In genomic region chrX:1888305-1888704, GRCh38 we compare ENCODE assay signal across 8 cellular contexts.
DNase-seq lines count a peak whose midpoint lies in the region; ATAC-seq, FAIRE-seq and TF ChIP-seq lines count a peak whose summit lies in the region.
"Not testable (repeated sequence)": the region's sequence is repeated elsewhere in the genome, so short reads cannot be mapped to it uniquely, and the experiment has no call there.

No MANE protein-coding gene starts in this region.

- H3K9me3 ChIP-seq in A549: peaks cover 39% of the 10 kb centered on the region
- H3K9me3 ChIP-seq in H9 (ENCODE audit: control insufficient read depth, low read depth, low read length); Panc1 (ENCODE audit: control insufficient read depth, insufficient read depth, low read depth, low read length); SK-N-MC (ENCODE audit: low read depth, low read length): not testable (repeated sequence)
- peaks cover 15% of the 10 kb centered on the region; the same call in 1 of the 2 replicates for H3K9me3 ChIP-seq in HUES64 (ENCODE audit: insufficient read depth, low read depth, low read length)
- H3K9me3 ChIP-seq in astrocyte (ENCODE audit: insufficient read depth, low read depth, low read length): peaks cover 12% of the 10 kb centered on the region
- H3K9me3 ChIP-seq in endodermal cell (ENCODE audit: control insufficient read depth, low read length): peaks cover 21% of the 10 kb centered on the region

- not testable (repeated sequence) for H2AFZ ChIP-seq in H9 (ENCODE audit: low read length); astrocyte (ENCODE audit: low read depth, low read length)

- H3T11ph ChIP-seq in H9 (ENCODE audit: low read length): not testable (repeated sequence)

- WGBS in A549 (ENCODE audit: missing lambda C conversion rate): 84% methylated on average over 9 of the region's 9 CpGs
- no CpG with 5 or more reads among the region's 9 CpGs for WGBS in H9 (ENCODE audit: extremely low coverage, insufficient read length, low lambda C conversion rate)
- WGBS in HUES64: 92% methylated on average over 9 of the region's 9 CpGs
- WGBS in endodermal cell (ENCODE audit: insufficient coverage in 1 of 2, insufficient read length in 1 of 2), 2 experiments: 92 to 94% methylated on average over 5 to 9 of the region's 9 CpGs

- H2BK120ac ChIP-seq in H9 (ENCODE audit: low read depth, low read length, poor library complexity, severe bottlenecking): not testable (repeated sequence)

- not testable (repeated sequence) for H3K27me3 Mint-ChIP-seq in H9 (ENCODE audit: low read depth); astrocyte (ENCODE audit: low read depth, unreplicated experiment); endodermal cell (ENCODE audit: insufficient read depth)

- not testable (repeated sequence) for H2BK12ac ChIP-seq in H9 (ENCODE audit: insufficient read length, low read depth, low read length)

- H2BK5ac ChIP-seq in H9 (ENCODE audit: insufficient read length, low read length): not testable (repeated sequence)

- BruUV-seq in Panc1 (replicated peaks; lab: Mats Ljungman, UMichigan): not testable (repeated sequence)

- H3K27ac Mint-ChIP-seq in H9: peak overlapping the region in 1 of 3 experiments; percentile 53; a peak in 2 of 7 replicates
- H3K27ac Mint-ChIP-seq in astrocyte (ENCODE audit: unreplicated experiment): peak overlapping the region; percentile 41
- not testable (repeated sequence) for H3K27ac Mint-ChIP-seq in endodermal cell

- not testable (repeated sequence) for TF ChIP-seq POLR2A in A549 (IDR thresholded peaks at IDR 0.05; ENCODE audit: low read length)

- not testable (repeated sequence) for H4K20me1 ChIP-seq in H9 (ENCODE audit: control insufficient read depth, insufficient read depth, insufficient read length); astrocyte (ENCODE audit: insufficient read depth, low read length)

- H3K4ac ChIP-seq in H9 (ENCODE audit: low read depth, low read length): not testable (repeated sequence)

- not testable (repeated sequence) for TF ChIP-seq RAD21 in A549 (conservative IDR thresholded peaks at IDR 0.05 in 1 of 2, IDR thresholded peaks at IDR 0.05 in 1 of 2)

- in situ Hi-C loops in Panc1 (cut with HindIII; ENCODE audit: low pct_unique_long_range_greater_than_20kb, low sequenced_read_pairs): not testable (repeated sequence)

- H3K27ac ChIP-seq in A549: peak overlapping the region; percentile 57 to 72; a peak in 5 of 6 replicates
- not testable (repeated sequence) for H3K27ac ChIP-seq in H9 (ENCODE audit: insufficient read length, low read depth, low read length); astrocyte (ENCODE audit: low read depth, low read length); endodermal cell (ENCODE audit: low read depth, low read length)
- H3K27ac ChIP-seq in HUES64 (ENCODE audit: low read depth, low read length): peak overlapping the region; percentile 27; the same call in 1 of the 2 replicates
- peak overlapping the region; percentile 29; the same call in 1 of the 2 replicates for H3K27ac ChIP-seq in Panc1 (ENCODE audit: low read length)
- 0 out of 2 replicates have a peak overlapping the region, but pooled peaks have one; percentile 25 for H3K27ac ChIP-seq in SK-N-MC

- not testable (repeated sequence) for H3K4me1 ChIP-seq in A549; H9 (ENCODE audit: insufficient read depth, low read length); HUES64 (ENCODE audit: insufficient read depth, low read length); Panc1 (ENCODE audit: control insufficient read depth, insufficient read depth, low read length); astrocyte (ENCODE audit: insufficient read depth, low read length); endodermal cell (ENCODE audit: control insufficient read depth, insufficient read depth, low read length)

- TF ChIP-seq CTCF in A549 (IDR thresholded peaks at IDR 0.05); H9 (conservative IDR thresholded peaks at IDR 0.05); Panc1 (IDR thresholded peaks at IDR 0.05); astrocyte (IDR thresholded peaks at IDR 0.05; ENCODE audit: insufficient read depth, low read depth, low read length); endodermal cell (conservative IDR thresholded peaks at IDR 0.05): not testable (repeated sequence)

- H2BK20ac ChIP-seq in H9 (ENCODE audit: low read depth, low read length, poor library complexity, severe bottlenecking): not testable (repeated sequence)

- not testable (repeated sequence) for H3K23ac ChIP-seq in H9 (ENCODE audit: insufficient read length, low read depth, low read length)

- not testable (repeated sequence) for H2BK15ac ChIP-seq in H9 (ENCODE audit: low read depth, low read length)

- H3K4me1 Mint-ChIP-seq in H9: peaks cover 4 to 13% of the 10 kb centered on the region in 2 experiments
- not testable (repeated sequence) for H3K4me1 Mint-ChIP-seq in astrocyte (ENCODE audit: low read depth, unreplicated experiment); endodermal cell

- H3K27me3 ChIP-seq in H9 (ENCODE audit: insufficient read depth, low read length); HUES64 (ENCODE audit: insufficient read depth, low read length); Panc1 (ENCODE audit: control insufficient read depth, insufficient read depth, low read length); astrocyte (ENCODE audit: insufficient read depth, low read length); endodermal cell (ENCODE audit: control insufficient read depth, insufficient read depth, low read length, poor library complexity, severe bottlenecking): not testable (repeated sequence)

- not testable (repeated sequence) for DNase-seq in A549 (ENCODE audit: low read depth in 1 of 2, low spot score in 1 of 2); H9; Panc1 (ENCODE audit: low read depth, low spot score); SK-N-MC (ENCODE audit: low read depth, low spot score); astrocyte (ENCODE audit: low read depth); endodermal cell
- peak; percentile 8 for DNase-seq in mesenteric fat pad (ENCODE audit: low spot score)

- not testable (repeated sequence) for H3K79me2 ChIP-seq in H9 (ENCODE audit: insufficient read depth, low read length); astrocyte (ENCODE audit: insufficient read depth, low read length)

- not testable (repeated sequence) for H3K23me2 ChIP-seq in H9 (ENCODE audit: insufficient read length, low read depth, low read length, poor library complexity, severe bottlenecking)

- not testable (repeated sequence) for H3K4me3 Mint-ChIP-seq in H9; astrocyte (ENCODE audit: unreplicated experiment); endodermal cell

- not testable (repeated sequence) for H3K4me3 ChIP-seq in A549; HUES64 (ENCODE audit: low read length); Panc1 (ENCODE audit: low read depth in 2 of 2, low read length in 2 of 2); SK-N-MC; astrocyte (ENCODE audit: insufficient read depth, low read depth, low read length); endodermal cell (ENCODE audit: low read length)

- not testable (repeated sequence) for ATAC-seq in A549, Panc1

- POLR2A ChIA-PET in A549 (lab: Yijun Ruan, JAX); Panc1 (lab: Charles Lee): not testable (repeated sequence)

- not testable (repeated sequence) for TF ChIP-seq EP300 in A549 (IDR thresholded peaks at IDR 0.05)

- not testable (repeated sequence) for H3K4me2 ChIP-seq in A549; H9 (ENCODE audit: insufficient read depth, insufficient read length, low read length); astrocyte (ENCODE audit: low read length)

- H3K18ac ChIP-seq in H9 (ENCODE audit: insufficient read length, low read depth, low read length): peak overlapping the region; percentile 78

- H4K8ac ChIP-seq in H9 (replicated peaks; ENCODE audit: insufficient read length, low read depth, low read length): not testable (repeated sequence)

- CTCF ChIA-PET in A549 (lab: Yijun Ruan, JAX); Panc1 (lab: Charles Lee): not testable (repeated sequence)

- H2AK5ac ChIP-seq in H9 (ENCODE audit: insufficient read length, low read length): not testable (repeated sequence)

- H3K9me3 Mint-ChIP-seq in H9 (peaks cover 12 to 14% of the 10 kb centered on the region in 2 experiments), astrocyte (ENCODE audit: unreplicated experiment) (peaks cover 32% of the 10 kb centered on the region), endodermal cell (peaks cover 30% of the 10 kb centered on the region)

- FAIRE-seq in A549 (lab: Jason Lieb, UNC); astrocyte (lab: Jason Lieb, UNC): not testable (repeated sequence)

- intact Hi-C loops in Panc1 (cut with micrococcal nuclease; ENCODE audit: unreplicated experiment): not testable (repeated sequence)

- not testable (repeated sequence) for H3K79me1 ChIP-seq in H9 (ENCODE audit: insufficient read depth, low read depth, low read length, poor library complexity, severe bottlenecking)

- not testable (repeated sequence) for H4K91ac ChIP-seq in H9 (ENCODE audit: insufficient read length, low read depth, low read length)

- H3K36me3 Mint-ChIP-seq in H9 (ENCODE audit: insufficient read depth in 1 of 3, low read depth in 3 of 3): peaks cover 1 to 13% (median 3%) of the 10 kb centered on the region in 3 experiments; a peak in 5 of 7 replicates
- not testable (repeated sequence) for H3K36me3 Mint-ChIP-seq in astrocyte (ENCODE audit: low read depth, unreplicated experiment); endodermal cell (ENCODE audit: low read depth)

- H3K56ac ChIP-seq in H9 (ENCODE audit: insufficient read length, low read depth, low read length): not testable (repeated sequence)

- H3K14ac ChIP-seq in H9 (ENCODE audit: insufficient read depth, low read length): not testable (repeated sequence)

- H3K9ac ChIP-seq in H9 (ENCODE audit: extremely low read depth, insufficient read length, low read length); HUES64 (ENCODE audit: low read depth, low read length); SK-N-MC (ENCODE audit: insufficient read length); astrocyte (ENCODE audit: low read length): not testable (repeated sequence)
- peak overlapping the region; percentile 30 for H3K9ac ChIP-seq in endodermal cell (ENCODE audit: extremely low read depth, low read length, poor library complexity, severe bottlenecking)

- not testable (repeated sequence) for H4K5ac ChIP-seq in H9 (ENCODE audit: insufficient read length, low read depth, low read length)

- H3K36me3 ChIP-seq in HUES64 (ENCODE audit: insufficient read depth, low read length); Panc1 (ENCODE audit: control insufficient read depth, insufficient read depth, low read length); SK-N-MC (ENCODE audit: insufficient read depth, low read length); astrocyte (ENCODE audit: insufficient read depth, low read length); endodermal cell (ENCODE audit: control insufficient read depth, insufficient read depth, low read length): not testable (repeated sequence)
